ENCODE assay signal across 21 cellular contexts in the genomic region with DNA sequence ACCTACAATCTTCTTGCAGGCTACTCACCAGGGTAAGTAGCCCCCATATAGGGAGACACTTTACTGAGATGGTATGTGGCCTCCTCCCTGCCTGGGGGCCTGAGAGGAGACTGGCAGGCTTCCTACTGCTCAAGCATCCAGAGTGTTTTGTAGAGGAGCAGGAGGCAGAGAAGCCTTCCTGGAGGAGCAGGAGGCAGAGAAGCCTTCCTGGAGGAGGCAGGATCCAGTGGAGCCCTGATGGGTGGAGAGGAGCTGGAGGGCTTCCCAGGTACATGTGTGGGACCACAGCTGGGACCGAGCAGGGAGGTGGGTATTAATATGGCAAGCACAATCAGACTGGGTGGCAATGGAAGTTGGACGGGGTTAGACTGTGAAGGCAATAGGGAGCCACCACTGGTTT. TPM values are rescaled to one million over a fixed set of nuclear protein-coding genes. Genes with fewer than 3 reads are reported as not detected.
DNase-seq lines count a peak whose midpoint lies in the region; ATAC-seq and TF ChIP-seq lines count a peak whose summit lies in the region.
"Had no signal": no experiment of that assay in that cellular context is flagged by ENCODE, and none has a peak within 500 bp of the region (broad histone marks: within the 10 kb centered on the region; RNA-seq: fewer than 3 reads in every experiment).

No MANE protein-coding gene starts in this region.

- no peak overlapping the region for H3K4me3 ChIP-seq in RWPE2 (ENCODE audit: severe bottlenecking)
- H3K4me3 ChIP-seq: A549, mucosa of descending colon, Peyer's patch, tibial artery had no signal

- no peaks in the 10 kb centered on the region for H3K36me3 ChIP-seq in RWPE2 (ENCODE audit: low read depth)
- H3K36me3 ChIP-seq: Peyer's patch, tibial artery had no signal

- H3K9me3 ChIP-seq in RWPE2 (ENCODE audit: severe bottlenecking), result no peaks in the 10 kb centered on the region
- H3K9me3 ChIP-seq: A549, mucosa of descending colon, Peyer's patch, tibial artery had no signal

- no peaks in the 10 kb centered on the region for H3K27me3 ChIP-seq in RWPE2 (ENCODE audit: insufficient read depth, poor library complexity, severe bottlenecking)
- H3K27me3 ChIP-seq: Peyer's patch, tibial artery had no signal

- peak; percentile 16 to 17 for DNase-seq in activated T-cell treated with anti-CD3 and anti-CD28 coated beads, Interleukin-2, amount 50 U/mL, for 48 hours
- DNase-seq in activated T-cell treated with anti-CD3 and anti-CD28 coated beads for 4 hours, result no peak
- peak; percentile 30 for DNase-seq in RWPE2 (ENCODE audit: low spot score)
- DNase-seq in iPS-NIHi7 (ENCODE audit: extremely low spot score), result peak; percentile 5
- no peak for DNase-seq in ureter (ENCODE audit: low spot score)
- DNase-seq: activated effector memory CD4-positive, alpha-beta T cell treated with Interleukin-2 at 50 U/mL for 16 hours; DMS79 treated with DMSO at 0.1 percent for 48 hours; hypothalamus; NCI-H1417 treated with DMSO at 0.1 percent for 48 hours; occipital lobe; stimulated activated CD4-positive, alpha-beta T cell treated with anti-CD3 and anti-CD28 coated beads, Interleukin-4, amount 100 ng/mL, for 1 hour had no signal

- no peaks in the 10 kb centered on the region for H3K9me3 Mint-ChIP-seq in stimulated activated memory B cell treated with anti-CD40 and anti-IgM and Interleukin-4, amounts not matched to agents 10 μg/mL and 1 μg/mL and 100 μg/mL, for 72 hours

- peak overlapping the region; percentile 93 for H3K27ac Mint-ChIP-seq in stimulated activated memory B cell treated with anti-CD40 and anti-IgM and Interleukin-4, amounts not matched to agents 10 μg/mL and 1 μg/mL and 100 μg/mL, for 72 hours

- no peak overlapping the region for H3K4me3 Mint-ChIP-seq in stimulated activated memory B cell treated with anti-CD40 and anti-IgM and Interleukin-4, amounts not matched to agents 10 μg/mL and 1 μg/mL and 100 μg/mL, for 72 hours

- peaks cover 83% of the 10 kb centered on the region for H3K4me1 Mint-ChIP-seq in stimulated activated memory B cell treated with anti-CD40 and anti-IgM and Interleukin-4, amounts not matched to agents 10 μg/mL and 1 μg/mL and 100 μg/mL, for 72 hours

- no peaks in the 10 kb centered on the region for H3K36me3 Mint-ChIP-seq in stimulated activated memory B cell treated with anti-CD40 and anti-IgM and Interleukin-4, amounts not matched to agents 10 μg/mL and 1 μg/mL and 100 μg/mL, for 72 hours

- TF ChIP-seq CTCF in RWPE2 (IDR thresholded peaks at IDR 0.05; ENCODE audit: poor library complexity, severe bottlenecking), result no peak

- H3K27me3 Mint-ChIP-seq in stimulated activated memory B cell treated with anti-CD40 and anti-IgM and Interleukin-4, amounts not matched to agents 10 μg/mL and 1 μg/mL and 100 μg/mL, for 72 hours, result no peaks in the 10 kb centered on the region

- no peak overlapping the region for H3K27ac ChIP-seq in RWPE2 (ENCODE audit: poor library complexity, severe bottlenecking)
- H3K27ac ChIP-seq: A549, Peyer's patch, tibial artery had no signal

- H3K4me1 ChIP-seq in RWPE2 (ENCODE audit: insufficient read depth, poor library complexity, severe bottlenecking), result peaks cover 4% of the 10 kb centered on the region

- ATAC-seq in RWPE2 (ENCODE audit: low read depth), result no peak
- ATAC-seq in stimulated activated memory B cell treated with anti-CD40 and anti-IgM and Interleukin-4, amounts not matched to agents 10 μg/mL and 1 μg/mL and 100 μg/mL, for 72 hours, result no peak
- no peak for ATAC-seq in GM19395 (IDR thresholded peaks at IDR 0.05; ENCODE audit: unreplicated experiment)
- no peak for ATAC-seq in GM18867 (IDR thresholded peaks at IDR 0.05; ENCODE audit: unreplicated experiment)
- ATAC-seq: A549, HCT116, mucosa of descending colon had no signal

RNA-seq across cellular contexts. Expression of gene ADGRG5, which starts 2.1 kb away (rescaled TPM):
- total RNA-seq in ureter, result 0.75 TPM
- total RNA-seq: fibroblast of villous mesenchyme, LHCN-M2, occipital lobe had no signal

RNA-seq across cellular contexts. Expression of gene CCDC102A, which starts 4.0 kb away (rescaled TPM):
- total RNA-seq in ureter, result 4.6 TPM

RNA-seq across cellular contexts. Expression of gene DOK4, which starts 54.1 kb away (rescaled TPM):
- total RNA-seq in ureter, result 12.5 TPM

Comparison
In these comparisons a context has a peak if more than half of its experiments do, and no peak if none do; other contexts are left out.
1. DNase-seq: peak in activated T-cell treated with anti-CD3 and anti-CD28 coated beads, Interleukin-2, amount 50 U/mL, for 48 hours (2 of 2), RWPE2 (single experiment) and iPS-NIHi7 (single experiment); none in activated T-cell treated with anti-CD3 and anti-CD28 coated beads for 4 hours (single experiment) and ureter (single experiment).